ENCODE assay signal across 1 cellular context in genomic region chr12:120855823-120856589, GRCh38.
TF ChIP-seq lines count a peak whose summit lies in the region.

No MANE protein-coding gene starts in this region.

TF ChIP-seq in K562, 482 proteins besides CTCF, POLR2A, EP300 and RAD21:
- TF ChIP-seq MXI1 (IDR thresholded peaks at IDR 0.05; ENCODE audit: low read depth, low read length), result no peak
- no peak for TF ChIP-seq SIRT6 (IDR thresholded peaks at IDR 0.05; ENCODE audit: low read depth, low read length)
- TF ChIP-seq ZNF583 (CRISPR knock-in tag; IDR thresholded peaks at IDR 0.05), result no peak
- no peak for TF ChIP-seq HEY1 (CRISPR knock-in tag; IDR thresholded peaks at IDR 0.05; ENCODE audit: borderline replicate concordance)
- TF ChIP-seq ZNF41 (CRISPR knock-in tag; conservative IDR thresholded peaks at IDR 0.05), result no peak
- no peak for TF ChIP-seq HNRNPL (IDR thresholded peaks at IDR 0.05; ENCODE audit: low read depth, low read length)
- TF ChIP-seq CLOCK (CRISPR knock-in tag; IDR thresholded peaks at IDR 0.05; ENCODE audit: borderline replicate concordance), result no peak
- TF ChIP-seq ZZZ3 (IDR thresholded peaks at IDR 0.05), result no peak
- no peak for TF ChIP-seq NCOA4 (IDR thresholded peaks at IDR 0.05; ENCODE audit: partially characterized antibody)
- no peak for TF ChIP-seq NR2F6 (CRISPR knock-in tag; IDR thresholded peaks at IDR 0.05)
- no peak for TF ChIP-seq MBD2 (IDR thresholded peaks at IDR 0.05; ENCODE audit: borderline replicate concordance, low read depth)
- no peak for TF ChIP-seq CCNT2 (IDR thresholded peaks at IDR 0.05; ENCODE audit: borderline replicate concordance, extremely low read depth, insufficient read length, low read depth, low read length)
- TF ChIP-seq CEBPG (CRISPR knock-in tag; IDR thresholded peaks at IDR 0.05), result peak; percentile 63
- TF ChIP-seq CEBPG (tag; conservative IDR thresholded peaks at IDR 0.05 in 1 of 2, IDR thresholded peaks at IDR 0.05 in 1 of 2), result peak; percentile 23 to 61; a peak in 3 of 4 replicates
- TF ChIP-seq, protein P1, sequence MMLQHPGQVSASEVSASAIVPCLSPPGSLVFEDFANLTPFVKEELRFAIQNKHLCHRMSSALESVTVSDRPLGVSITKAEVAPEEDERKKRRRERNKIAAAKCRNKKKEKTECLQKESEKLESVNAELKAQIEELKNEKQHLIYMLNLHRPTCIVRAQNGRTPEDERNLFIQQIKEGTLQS (IDR thresholded peaks at IDR 0.05), result 0 out of 2 replicates have a peak, but pooled peaks have one; percentile 23
- TF ChIP-seq, protein P1 (CRISPR knock-in tag; conservative IDR thresholded peaks at IDR 0.05), result no peak
- no peak for TF ChIP-seq RNF2 (IDR thresholded peaks at IDR 0.05)
- no peak for TF ChIP-seq AFF4 (CRISPR knock-in tag; IDR thresholded peaks at IDR 0.05)
